In the genomic region with DNA sequence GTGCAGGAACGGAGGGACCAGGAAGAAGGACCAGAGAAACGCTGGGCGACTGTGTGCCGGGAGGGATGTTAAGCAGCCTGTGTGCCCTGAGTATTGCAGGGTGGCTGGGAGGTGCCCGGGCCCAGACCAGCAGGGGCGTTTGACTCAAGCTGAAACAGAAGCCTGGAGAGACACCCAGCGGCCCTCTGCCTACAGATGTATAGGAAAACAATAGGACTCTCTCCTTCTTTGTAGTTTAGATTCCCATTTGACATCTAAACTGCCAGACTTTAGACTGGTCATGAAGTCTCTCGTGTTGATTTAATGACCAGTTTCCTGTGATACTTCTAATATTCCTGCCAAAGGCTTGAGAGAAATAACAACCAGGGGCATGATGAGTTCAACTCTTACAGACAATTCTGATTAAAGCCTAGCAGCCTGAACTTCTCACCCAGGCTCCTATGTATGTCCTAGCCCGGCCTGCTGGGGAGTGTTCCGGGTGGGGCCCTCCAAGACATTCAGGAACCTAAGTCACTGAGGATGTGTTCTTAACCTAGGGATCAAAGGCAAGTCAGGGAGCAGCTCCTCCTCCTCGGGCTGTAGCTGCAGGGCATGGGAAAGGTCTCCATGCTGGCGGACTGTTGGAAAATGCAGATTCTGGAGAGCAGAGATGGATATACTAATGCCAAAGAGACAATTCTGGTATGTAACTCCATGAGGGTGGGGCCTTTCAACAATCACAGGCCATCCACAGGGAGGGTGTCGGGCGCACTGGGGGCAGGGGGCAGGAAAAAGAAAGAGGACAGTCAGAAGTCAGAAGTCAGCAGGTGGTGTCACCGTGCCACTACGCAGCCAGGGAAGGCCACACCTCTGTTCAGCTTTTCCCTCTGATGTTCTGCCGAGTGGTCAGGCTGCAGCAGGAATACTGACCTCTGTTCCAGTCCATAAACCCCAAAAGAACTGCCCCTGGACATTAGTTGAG, we compare ENCODE assay signal across 9 cellular contexts.
DNase-seq lines count a peak whose midpoint lies in the region; ATAC-seq and TF ChIP-seq lines count a peak whose summit lies in the region.
"Had no signal": no experiment of that assay in that cellular context is flagged by ENCODE, and none has a peak within 500 bp of the region (broad histone marks: within the 10 kb centered on the region; RNA-seq: fewer than 3 reads in every experiment).

No MANE protein-coding gene starts in this region.

- H3K79me2 ChIP-seq in parathyroid adenoma, result peaks cover 2% of the 10 kb centered on the region

- no TSS peak for BruUV-seq in Caco-2 (replicated peaks; lab: Mats Ljungman, UMichigan)

- H3K4me1 Mint-ChIP-seq in Caco-2 (ENCODE audit: low read depth, unreplicated experiment), result peaks cover 31% of the 10 kb centered on the region

- ATAC-seq in Right ventricle myocardium superior (ENCODE audit: poor library complexity), result peak; percentile 62
- no peak for ATAC-seq in activated naive CD4-positive, alpha-beta T cell treated with anti-CD3 and anti-CD28 coated beads, Interleukin-2, amount 50 U/mL, for 72 hours

- peaks cover 6% of the 10 kb centered on the region for H3K36me3 Mint-ChIP-seq in Caco-2 (ENCODE audit: insufficient read depth, unreplicated experiment)
- H3K36me3 Mint-ChIP-seq in activated naive CD4-positive, alpha-beta T cell treated with anti-CD3 and anti-CD28 coated beads, Interleukin-2, amount 50 U/mL, for 72 hours, result no peaks in the 10 kb centered on the region

- H3K9me3 ChIP-seq in Caco-2 (peaks cover 4% of the 10 kb centered on the region; the same call in 1 of the 2 replicates), ascending aorta (no peaks in the 10 kb centered on the region), parathyroid adenoma (ENCODE audit: control insufficient read depth, low read length) (no peaks in the 10 kb centered on the region)

- no peak overlapping the region for H3K4me3 ChIP-seq in Caco-2 (ENCODE audit: low read depth, low read length)
- H3K4me3 ChIP-seq in ascending aorta, result peak overlapping the region in 1 of 2 donors; percentile 19
- no peak overlapping the region for H3K4me3 ChIP-seq in parathyroid adenoma (ENCODE audit: low read depth, low read length)

- H3K27ac ChIP-seq in ascending aorta (peak overlapping the region; percentile 75 to 76), parathyroid adenoma (peak overlapping the region; percentile 15)

- intact Hi-C loops in Caco-2 (cut with micrococcal nuclease; ENCODE audit: unreplicated experiment) (loop anchor here (2.0 kb wide), 1 partner anchor 27 kb away; no protein-coding TSS in a partner anchor), ascending aorta (cut with DNase I) (loop anchor here (2.0 kb wide), 1 partner anchor 43 kb away; no protein-coding TSS in a partner anchor), Right ventricle myocardium superior (cut with DNase I) (no loop called here)

- DNase-seq in Caco-2 (peak; percentile 11 to 75), ascending aorta (ENCODE audit: low spot score in 2 of 2) (no peak), Right ventricle myocardium superior (peak; percentile 61), NCI-H1694 treated with DMSO at 0.1 percent for 48 hours (lab: John Stamatoyannopoulos, UW) (no peak), SKM-1 (lab: John Stamatoyannopoulos, UW; ENCODE audit: unreplicated experiment) (no peak), GM19240 (ENCODE audit: insufficient read length, low spot score) (no peak)
- DNase-seq in activated naive CD4-positive, alpha-beta T cell treated with anti-CD3 and anti-CD28 coated beads, Interleukin-2, amount 50 U/mL, for 72 hours (ENCODE audit: low spot score in 2 of 2), result no peak
- DNase-seq: activated T-cell treated with anti-CD3 and anti-CD28 coated beads, Interleukin-2, amount 50 U/mL, for 48 hours had no signal

- CTCF ChIA-PET in Caco-2 (lab: Charles Lee), result no interaction called here

- peaks cover 14% of the 10 kb centered on the region for H3K9me3 Mint-ChIP-seq in Caco-2 (ENCODE audit: unreplicated experiment)
- no peaks in the 10 kb centered on the region for H3K9me3 Mint-ChIP-seq in activated naive CD4-positive, alpha-beta T cell treated with anti-CD3 and anti-CD28 coated beads, Interleukin-2, amount 50 U/mL, for 72 hours

- no peaks in the 10 kb centered on the region for H3K27me3 ChIP-seq in Caco-2 (replicated peaks; ENCODE audit: control insufficient read depth, insufficient read depth, low read length)
- no peaks in the 10 kb centered on the region for H3K27me3 ChIP-seq in ascending aorta
- no peaks in the 10 kb centered on the region for H3K27me3 ChIP-seq in parathyroid adenoma (ENCODE audit: control insufficient read depth, insufficient read depth, low read length)

- H3K9ac ChIP-seq in parathyroid adenoma, result no peak overlapping the region

- H3K4me1 ChIP-seq in Caco-2, result peaks cover 28% of the 10 kb centered on the region
- peaks cover 0 to 12% of the 10 kb centered on the region in 2 donors for H3K4me1 ChIP-seq in ascending aorta
- no peaks in the 10 kb centered on the region for H3K4me1 ChIP-seq in parathyroid adenoma

- TF ChIP-seq CTCF in Caco-2 (IDR thresholded peaks at IDR 0.05; ENCODE audit: insufficient read depth in 1 of 2, low read depth in 1 of 2, low read length in 1 of 2, severe bottlenecking in 1 of 2, unreplicated experiment in 1 of 2) (no peak), ascending aorta (IDR thresholded peaks at IDR 0.05) (peak in 2 of 3 experiments; percentile 13 to 50), parathyroid adenoma (IDR thresholded peaks at IDR 0.05) (no peak)

- H3K36me3 ChIP-seq in Caco-2 (ENCODE audit: control insufficient read depth, insufficient read depth, low read length) (no peaks in the 10 kb centered on the region), ascending aorta (no peaks in the 10 kb centered on the region), parathyroid adenoma (ENCODE audit: control insufficient read depth, insufficient read depth, low read length) (no peaks in the 10 kb centered on the region)

- no peak overlapping the region for H3K4me2 ChIP-seq in parathyroid adenoma (ENCODE audit: low read length)

- no peak overlapping the region for H3K4me3 Mint-ChIP-seq in Caco-2 (ENCODE audit: unreplicated experiment)

- H2AFZ ChIP-seq in parathyroid adenoma, result no peak overlapping the region

- peak overlapping the region; percentile 43 for H3K27ac Mint-ChIP-seq in Caco-2 (ENCODE audit: unreplicated experiment)
- H3K27ac Mint-ChIP-seq in activated naive CD4-positive, alpha-beta T cell treated with anti-CD3 and anti-CD28 coated beads, Interleukin-2, amount 50 U/mL, for 72 hours, result no peak overlapping the region

- H3K27me3 Mint-ChIP-seq in Caco-2 (ENCODE audit: insufficient read depth, unreplicated experiment), result no peaks in the 10 kb centered on the region

- POLR2A ChIA-PET in Caco-2 (lab: Charles Lee), result no interaction called here

Comparison
In these comparisons a context has a peak if more than half of its experiments do, and no peak if none do; other contexts are left out.
1. DNase-seq: peak in Caco-2 (2 of 2) and Right ventricle myocardium superior (single experiment); none in ascending aorta (0 of 2), NCI-H1694 treated with DMSO at 0.1 percent for 48 hours (single experiment), activated naive CD4-positive, alpha-beta T cell treated with anti-CD3 and anti-CD28 coated beads, Interleukin-2, amount 50 U/mL, for 72 hours (0 of 2), SKM-1 (single experiment) and GM19240 (single experiment).
2. CTCF ChIP-seq: peak in ascending aorta (2 of 3); none in Caco-2 (0 of 2) and parathyroid adenoma (single experiment).